In genomic region chr15:62610499-62610898, GRCh38 we compare ENCODE assay signal across 14 cellular contexts.
DNase-seq lines count a peak whose midpoint lies in the region; ATAC-seq, FAIRE-seq and TF ChIP-seq lines count a peak whose summit lies in the region.
"Had no signal": no experiment of that assay in that cellular context is flagged by ENCODE, and none has a peak within 500 bp of the region (broad histone marks: within the 10 kb centered on the region; RNA-seq: fewer than 3 reads in every experiment).

No MANE protein-coding gene starts in this region.

- no peaks in the 10 kb centered on the region for H3K4me1 Mint-ChIP-seq in stimulated activated effector memory CD8-positive, alpha-beta T cell treated with anti-CD3 and anti-CD28 coated beads, Interleukin-12 subunit alpha, Interleukin-12 subunit beta, amount 100 ng/mL, for 72 hours
- H3K4me1 Mint-ChIP-seq: CD14-positive monocyte; CD8-positive, alpha-beta memory T cell had no signal

- H3K27me3 ChIP-seq in right lobe of liver (no peaks in the 10 kb centered on the region), HepG2 (ENCODE audit: control insufficient read depth in 1 of 2, insufficient read depth in 2 of 2, low read length in 2 of 2) (no peaks in the 10 kb centered on the region), bronchial epithelial cell (ENCODE audit: control insufficient read depth, insufficient read depth, low read length) (no peaks in the 10 kb centered on the region), psoas muscle (ENCODE audit: insufficient read depth in 3 of 3, low read length in 2 of 3) (no peaks in the 10 kb centered on the region)

- POLR2A ChIA-PET in HepG2 (lab: Yijun Ruan, JAX) = no interaction called here

- no peak overlapping the region for H3K9ac ChIP-seq in HepG2 (ENCODE audit: insufficient read depth, low read depth, low read length)

- 38% methylated on average over 6 of the region's 8 CpGs for WGBS in right lobe of liver (ENCODE audit: insufficient coverage, low coverage, low lambda C conversion rate, missing lambda C conversion rate)
- WGBS in HepG2 (ENCODE audit: low lambda C conversion rate) = 80% methylated on average over 8 of the region's 8 CpGs
- WGBS in psoas muscle, 3 donors = 32 to 56% (median 40%) methylated on average over 8 of the region's 8 CpGs

- in situ Hi-C loops in HepG2 (cut with HindIII; ENCODE audit: extremely low pct_ligation_motif_present, low pct_unique_long_range_greater_than_20kb) = no loop called here

- H3K79me2 ChIP-seq in HepG2 (ENCODE audit: insufficient read depth, low read length) = no peaks in the 10 kb centered on the region

- TF ChIP-seq RAD21 in HepG2 (CRISPR knock-in tag; IDR thresholded peaks at IDR 0.05) = no peak

- no peaks in the 10 kb centered on the region for H3K36me3 Mint-ChIP-seq in stimulated activated effector memory CD8-positive, alpha-beta T cell treated with anti-CD3 and anti-CD28 coated beads, Interleukin-12 subunit alpha, Interleukin-12 subunit beta, amount 100 ng/mL, for 72 hours
- H3K36me3 Mint-ChIP-seq: CD14-positive monocyte had no signal

- H4K20me1 ChIP-seq in HepG2 (ENCODE audit: insufficient read depth, low read length) = no peaks in the 10 kb centered on the region

- DNase-seq in right lobe of liver (no peak), HepG2 (ENCODE audit: low spot score) (no peak), bronchial epithelial cell (ENCODE audit: low read depth) (peak; percentile 12), psoas muscle (no peak)
- DNase-seq in stimulated activated naive CD4-positive, alpha-beta T cell treated with Interleukin-2 at 50 U/mL for 16 hours (lab: John Stamatoyannopoulos, UW) = no peak
- DNase-seq in stimulated activated effector memory CD8-positive, alpha-beta T cell treated with anti-CD3 and anti-CD28 coated beads, Interleukin-12 subunit alpha, Interleukin-12 subunit beta, amount 100 ng/mL, for 72 hours (ENCODE audit: low spot score in 2 of 2) = no peak
- DNase-seq: Caco-2; CD8-positive, alpha-beta memory T cell; DND-41; GDM1 had no signal

- H3K9me3 Mint-ChIP-seq in stimulated activated effector memory CD8-positive, alpha-beta T cell treated with anti-CD3 and anti-CD28 coated beads, Interleukin-12 subunit alpha, Interleukin-12 subunit beta, amount 100 ng/mL, for 72 hours = no peaks in the 10 kb centered on the region

- H3K36me3 ChIP-seq in right lobe of liver (no peaks in the 10 kb centered on the region), HepG2 (replicated peaks in 1 of 2; ENCODE audit: control insufficient read depth in 1 of 2, insufficient read depth in 2 of 2, low read length in 2 of 2) (no peaks in the 10 kb centered on the region), bronchial epithelial cell (ENCODE audit: control insufficient read depth, insufficient read depth, low read length) (no peaks in the 10 kb centered on the region), psoas muscle (ENCODE audit: insufficient read depth in 1 of 2, low read depth in 1 of 2) (no peaks in the 10 kb centered on the region)

- H3K4me1 ChIP-seq in right lobe of liver = no peaks in the 10 kb centered on the region
- no peaks in the 10 kb centered on the region for H3K4me1 ChIP-seq in HepG2 (ENCODE audit: insufficient read depth, low read length)
- H3K4me1 ChIP-seq in psoas muscle = peaks cover 14% of the 10 kb centered on the region

- no peak overlapping the region for H3K4me3 Mint-ChIP-seq in stimulated activated effector memory CD8-positive, alpha-beta T cell treated with anti-CD3 and anti-CD28 coated beads, Interleukin-12 subunit alpha, Interleukin-12 subunit beta, amount 100 ng/mL, for 72 hours
- H3K4me3 Mint-ChIP-seq: CD14-positive monocyte; CD8-positive, alpha-beta memory T cell had no signal

- peak; percentile 40 to 57 (median 48) for ATAC-seq in right lobe of liver
- ATAC-seq in HepG2 = no peak
- ATAC-seq in psoas muscle = peak in 2 of 4 donors; percentile 39 to 64
- ATAC-seq in GM18907 (IDR thresholded peaks at IDR 0.05; ENCODE audit: unreplicated experiment) = no peak
- no peak for ATAC-seq in stimulated activated effector memory CD8-positive, alpha-beta T cell treated with anti-CD3 and anti-CD28 coated beads, Interleukin-12 subunit alpha, Interleukin-12 subunit beta, amount 100 ng/mL, for 72 hours
- ATAC-seq: A549 had no signal

- FAIRE-seq in HepG2 (lab: Jason Lieb, UNC) (no peak), bronchial epithelial cell (lab: Jason Lieb, UNC) (no peak)
- FAIRE-seq: A549 had no signal

- TF ChIP-seq EP300 in HepG2 (IDR thresholded peaks at IDR 0.05; ENCODE audit: low read depth in 2 of 2, low read length in 2 of 2) (no peak), HepG2 (CRISPR knock-in tag; IDR thresholded peaks at IDR 0.05; ENCODE audit: borderline replicate concordance) (no peak)

- CTCF ChIA-PET in HepG2 (lab: Yijun Ruan, JAX; ENCODE audit: low intra/inter-chr PET ratio, low total read pairs) = no interaction called here

- H3K4me2 ChIP-seq in HepG2 (ENCODE audit: low read depth, low read length) = no peak overlapping the region
- H3K4me2 ChIP-seq: A549 had no signal

- no peak overlapping the region for H3K27ac Mint-ChIP-seq in stimulated activated effector memory CD8-positive, alpha-beta T cell treated with anti-CD3 and anti-CD28 coated beads, Interleukin-12 subunit alpha, Interleukin-12 subunit beta, amount 100 ng/mL, for 72 hours
- H3K27ac Mint-ChIP-seq: CD14-positive monocyte; CD8-positive, alpha-beta memory T cell had no signal

- no peak for TF ChIP-seq POLR2A in right lobe of liver (IDR thresholded peaks at IDR 0.05)
- no peak for TF ChIP-seq POLR2A in HepG2 (IDR thresholded peaks at IDR 0.05; ENCODE audit: insufficient read depth in 1 of 2, low read depth in 2 of 2, low read length in 2 of 2)

- no peak overlapping the region for H2AFZ ChIP-seq in HepG2 (ENCODE audit: low read length)

- intact Hi-C loops in right lobe of liver (cut with DNase I) (no loop called here), HepG2 (cut with micrococcal nuclease; ENCODE audit: unreplicated experiment) (no loop called here), psoas muscle (cut with DNase I) (no loop called here)

- TF ChIP-seq CTCF in right lobe of liver (IDR thresholded peaks at IDR 0.05) (no peak), HepG2 (CRISPR knock-in tag; IDR thresholded peaks at IDR 0.05) (no peak), bronchial epithelial cell (IDR thresholded peaks at IDR 0.05; ENCODE audit: insufficient read depth, low read length, severe bottlenecking) (no peak), psoas muscle (IDR thresholded peaks at IDR 0.05) (no peak)

- H3K27ac ChIP-seq in right lobe of liver = no peak overlapping the region
- no peak overlapping the region for H3K27ac ChIP-seq in HepG2 (ENCODE audit: extremely low read length, insufficient read depth, low read length)
- H3K27ac ChIP-seq in psoas muscle = peak overlapping the region; percentile 42
- H3K27ac ChIP-seq: A549, HL-60 had no signal

- no peaks in the 10 kb centered on the region for H3K9me3 ChIP-seq in right lobe of liver
- no peaks in the 10 kb centered on the region for H3K9me3 ChIP-seq in HepG2 (ENCODE audit: low read length)
- no peaks in the 10 kb centered on the region for H3K9me3 ChIP-seq in psoas muscle
- H3K9me3 ChIP-seq: A549, Caco-2 had no signal

- H3K4me3 ChIP-seq in right lobe of liver = no peak overlapping the region
- H3K4me3 ChIP-seq in HepG2 (replicated peaks in 1 of 3; ENCODE audit: insufficient read depth in 1 of 3, low read depth in 2 of 3, low read length in 3 of 3) = no peak overlapping the region
- H3K4me3 ChIP-seq in bronchial epithelial cell (ENCODE audit: low read depth, low read length) = no peak overlapping the region
- H3K4me3 ChIP-seq in psoas muscle = peak overlapping the region; percentile 4
- H3K4me3 ChIP-seq: A549 had no signal

- BruUV-seq in HepG2 (replicated peaks; lab: Mats Ljungman, UMichigan) = no TSS peak

TF ChIP-seq in HepG2, 621 proteins besides CTCF, POLR2A, EP300 and RAD21 (continues in another document):
- TF ChIP-seq ZNF839 (CRISPR knock-in tag; IDR thresholded peaks at IDR 0.05; ENCODE audit: borderline replicate concordance) (no peak), SMYD3 (CRISPR knock-in tag; IDR thresholded peaks at IDR 0.05) (no peak), PAWR (CRISPR knock-in tag; IDR thresholded peaks at IDR 0.05; ENCODE audit: borderline replicate concordance) (no peak), NFE2L2 (IDR thresholded peaks at IDR 0.05; ENCODE audit: low read length) (no peak), ZNF580 (CRISPR knock-in tag; IDR thresholded peaks at IDR 0.05; ENCODE audit: borderline replicate concordance, low read depth) (no peak)
- TF ChIP-seq, protein P1, sequence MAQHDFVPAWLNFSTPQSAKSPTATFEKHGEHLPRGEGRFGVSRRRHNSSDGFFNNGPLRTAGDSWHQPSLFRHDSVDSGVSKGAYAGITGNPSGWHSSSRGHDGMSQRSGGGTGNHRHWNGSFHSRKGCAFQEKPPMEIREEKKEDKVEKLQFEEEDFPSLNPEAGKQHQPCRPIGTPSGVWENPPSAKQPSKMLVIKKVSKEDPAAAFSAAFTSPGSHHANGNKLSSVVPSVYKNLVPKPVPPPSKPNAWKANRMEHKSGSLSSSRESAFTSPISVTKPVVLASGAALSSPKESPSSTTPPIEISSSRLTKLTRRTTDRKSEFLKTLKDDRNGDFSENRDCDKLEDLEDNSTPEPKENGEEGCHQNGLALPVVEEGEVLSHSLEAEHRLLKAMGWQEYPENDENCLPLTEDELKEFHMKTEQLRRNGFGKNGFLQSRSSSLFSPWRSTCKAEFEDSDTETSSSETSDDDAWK (CRISPR knock-in tag; IDR thresholded peaks at IDR 0.05) = no peak
- TF ChIP-seq, protein P2, sequence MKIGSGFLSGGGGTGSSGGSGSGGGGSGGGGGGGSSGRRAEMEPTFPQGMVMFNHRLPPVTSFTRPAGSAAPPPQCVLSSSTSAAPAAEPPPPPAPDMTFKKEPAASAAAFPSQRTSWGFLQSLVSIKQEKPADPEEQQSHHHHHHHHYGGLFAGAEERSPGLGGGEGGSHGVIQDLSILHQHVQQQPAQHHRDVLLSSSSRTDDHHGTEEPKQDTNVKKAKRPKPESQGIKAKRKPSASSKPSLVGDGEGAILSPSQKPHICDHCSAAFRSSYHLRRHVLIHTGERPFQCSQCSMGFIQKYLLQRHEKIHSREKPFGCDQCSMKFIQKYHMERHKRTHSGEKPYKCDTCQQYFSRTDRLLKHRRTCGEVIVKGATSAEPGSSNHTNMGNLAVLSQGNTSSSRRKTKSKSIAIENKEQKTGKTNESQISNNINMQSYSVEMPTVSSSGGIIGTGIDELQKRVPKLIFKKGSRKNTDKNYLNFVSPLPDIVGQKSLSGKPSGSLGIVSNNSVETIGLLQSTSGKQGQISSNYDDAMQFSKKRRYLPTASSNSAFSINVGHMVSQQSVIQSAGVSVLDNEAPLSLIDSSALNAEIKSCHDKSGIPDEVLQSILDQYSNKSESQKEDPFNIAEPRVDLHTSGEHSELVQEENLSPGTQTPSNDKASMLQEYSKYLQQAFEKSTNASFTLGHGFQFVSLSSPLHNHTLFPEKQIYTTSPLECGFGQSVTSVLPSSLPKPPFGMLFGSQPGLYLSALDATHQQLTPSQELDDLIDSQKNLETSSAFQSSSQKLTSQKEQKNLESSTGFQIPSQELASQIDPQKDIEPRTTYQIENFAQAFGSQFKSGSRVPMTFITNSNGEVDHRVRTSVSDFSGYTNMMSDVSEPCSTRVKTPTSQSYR (CRISPR knock-in tag; IDR thresholded peaks at IDR 0.05; ENCODE audit: borderline replicate concordance) = no peak

Comparison
In these comparisons a context has a peak if more than half of its experiments do, and no peak if none do; other contexts are left out.
1. ATAC-seq: peak in right lobe of liver (4 of 4); none in HepG2 (single experiment), GM18907 (single experiment) and stimulated activated effector memory CD8-positive, alpha-beta T cell treated with anti-CD3 and anti-CD28 coated beads, Interleukin-12 subunit alpha, Interleukin-12 subunit beta, amount 100 ng/mL, for 72 hours (single experiment).